1 cellular context compared by ENCODE assay signal in the genomic region with DNA sequence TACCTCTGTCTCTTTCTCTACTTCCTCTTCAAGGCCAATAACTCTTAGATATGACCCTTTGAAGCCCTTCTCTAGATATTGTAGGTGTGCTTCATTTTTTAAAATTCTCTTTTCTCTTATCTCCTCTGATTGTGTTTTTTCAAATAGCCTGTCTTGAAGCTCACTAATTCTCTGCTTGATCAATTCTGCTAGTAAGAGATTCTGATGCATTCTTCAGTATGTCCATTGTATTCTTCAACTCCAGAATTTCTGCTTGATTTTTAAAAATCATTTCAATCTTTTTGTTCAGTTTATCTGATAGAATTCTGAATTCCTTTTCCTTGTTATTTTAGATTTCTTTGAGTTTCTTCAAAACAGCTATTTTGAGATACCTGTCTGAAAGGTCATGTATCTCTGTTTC.
TF ChIP-seq lines count a peak whose summit lies in the region.

No MANE protein-coding gene starts in this region.

TF ChIP-seq in HepG2, 621 proteins besides CTCF, POLR2A, EP300 and RAD21:
- TF ChIP-seq ZNF160 (CRISPR knock-in tag; IDR thresholded peaks at IDR 0.05): peak; percentile 97
- no peak for TF ChIP-seq SMAD1 (CRISPR knock-in tag; IDR thresholded peaks at IDR 0.05; ENCODE audit: borderline replicate concordance, low read depth)
